Comparison of ENCODE assay signal across 1 cellular context in the genomic region with DNA sequence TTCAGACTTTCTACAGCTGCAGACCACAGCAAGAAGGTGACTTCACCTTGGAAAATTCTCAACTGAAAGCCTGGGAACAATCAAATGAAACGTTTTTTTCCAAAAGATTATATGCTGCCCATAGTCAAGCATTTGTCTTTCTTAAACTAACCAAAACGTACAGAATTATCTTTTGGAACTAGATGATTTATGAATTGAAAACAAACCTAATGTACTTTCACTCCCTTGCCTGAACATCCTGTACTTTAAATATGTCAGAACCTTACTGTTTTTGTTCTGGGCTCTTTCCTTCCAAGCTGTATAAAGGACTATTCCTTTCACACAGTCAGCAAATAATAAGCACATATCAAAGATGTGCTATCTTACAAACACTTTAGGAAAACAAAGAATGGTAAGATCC.
TF ChIP-seq lines count a peak whose summit lies in the region.

No MANE protein-coding gene starts in this region.

TF ChIP-seq in GM12878, 131 proteins besides CTCF, POLR2A, EP300 and RAD21 (continued from another document):
- TF ChIP-seq TCF3 (IDR thresholded peaks at IDR 0.05; ENCODE audit: borderline replicate concordance, insufficient read depth, low read depth, low read length), result no peak
- no peak for TF ChIP-seq RUNX3 (IDR thresholded peaks at IDR 0.05; ENCODE audit: low read length)
- no peak for TF ChIP-seq ESRRA (IDR thresholded peaks at IDR 0.05; ENCODE audit: low read length)
- no peak for TF ChIP-seq ETV6 (conservative IDR thresholded peaks at IDR 0.05 in 1 of 2, IDR thresholded peaks at IDR 0.05 in 1 of 2; ENCODE audit: borderline replicate concordance in 1 of 2, low read depth in 1 of 2)
